ENCODE assay signal across 1 cellular context in genomic region chr4:74812056-74812455, GRCh38. TPM values are rescaled to one million over a fixed set of nuclear protein-coding genes. Genes with fewer than 3 reads are reported as not detected.
"Had no signal": no experiment of that assay in that cellular context is flagged by ENCODE, and none has a peak within 500 bp of the region (broad histone marks: within the 10 kb centered on the region; RNA-seq: fewer than 3 reads in every experiment).

No MANE protein-coding gene starts in this region.

RNA-seq across cellular contexts. Expression of gene BTC, which starts 17.7 kb away (rescaled TPM):
- polyA plus RNA-seq: SK-N-SH had no signal
